10 cellular contexts compared by ENCODE assay signal in genomic region chr12:92702754-92703679, GRCh38. TPM values are rescaled to one million over a fixed set of nuclear protein-coding genes. Genes with fewer than 3 reads are reported as not detected.
DNase-seq lines count a peak whose midpoint lies in the region; ATAC-seq, FAIRE-seq and TF ChIP-seq lines count a peak whose summit lies in the region.
"Had no signal": no experiment of that assay in that cellular context is flagged by ENCODE, and none has a peak within 500 bp of the region (broad histone marks: within the 10 kb centered on the region; RNA-seq: fewer than 3 reads in every experiment).

A gene with protein sequence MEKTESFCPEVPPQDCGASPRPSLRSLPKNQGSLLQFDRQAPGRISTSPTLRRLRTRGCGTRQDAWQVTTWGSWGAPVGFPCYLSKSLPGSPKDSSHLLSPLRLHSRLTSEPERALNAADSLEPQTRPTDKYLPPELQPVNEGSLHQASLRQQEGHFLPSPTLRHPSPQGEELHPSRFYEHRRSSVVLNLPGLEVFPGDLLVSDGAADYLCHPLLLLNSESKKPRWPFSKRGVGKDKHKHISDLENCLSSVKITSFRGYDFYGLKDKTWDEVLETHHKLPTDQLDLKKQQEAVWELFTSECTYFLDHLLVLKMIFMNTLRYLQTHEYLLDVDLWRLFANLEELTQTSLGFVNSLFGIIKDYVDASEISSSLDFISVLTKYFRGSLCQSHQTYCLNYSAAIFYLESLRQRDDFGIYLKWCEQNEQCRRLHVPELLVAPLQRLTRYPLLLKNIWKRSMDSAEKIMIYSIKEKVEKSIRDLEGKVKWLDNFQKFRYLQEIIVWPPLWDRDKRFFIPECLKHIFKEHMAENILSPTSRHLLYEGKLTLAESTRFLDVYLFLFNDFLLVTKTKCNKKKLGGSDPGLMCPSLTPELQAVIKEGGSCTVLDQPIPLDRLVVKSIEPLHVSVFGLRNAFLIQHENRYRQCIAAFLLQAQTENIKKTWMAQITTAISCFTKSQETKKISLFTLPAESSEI (plus strand): TSS chr12:92702989. CDS start chr12:92706632, 3,643 bp downstream.

- no peaks in the 10 kb centered on the region for H3K79me1 ChIP-seq in H1 (ENCODE audit: low read depth, low read length)

- peak; percentile 31 to 36 for ATAC-seq in CD4-positive, CD25-positive, alpha-beta regulatory T cell (ENCODE audit: low read depth in 2 of 2)
- ATAC-seq in GM19328 (IDR thresholded peaks at IDR 0.05; ENCODE audit: unreplicated experiment) (peak; percentile 87), HG03139 (IDR thresholded peaks at IDR 0.05; ENCODE audit: unreplicated experiment) (peak; percentile 87), SK-N-SH treated with all-trans-retinoic acid at 6 μM for 48 hours (no peak)

- H3K4me1 Mint-ChIP-seq in CD4-positive, CD25-positive, alpha-beta regulatory T cell, result peaks cover 0 to 16% (median 6%) of the 10 kb centered on the region in 4 donors
- H3K4me1 Mint-ChIP-seq in activated CD4-positive, alpha-beta T cell treated with anti-CD3 and anti-CD28 coated beads, Interleukin-2, amount 10 ng/mL, durations not matched to agents 7 days and 5 days, result peaks cover 8% of the 10 kb centered on the region

- whole genome bisulfite sequencing in H1 (ENCODE audit: extremely low coverage in 1 of 2, insufficient coverage in 1 of 2, insufficient read length in 1 of 2, insufficient replicate concordance in 2 of 2, low coverage in 1 of 2, low lambda C conversion rate in 2 of 2, missing lambda C conversion rate in 1 of 2), 2 experiments, result 90% methylated on average over 8 of the region's 8 CpGs; no CpG with 5 or more reads in 1 of the 2 experiments
- 77 to 78% methylated on average over 8 of the region's 8 CpGs for WGBS in GM23248 (ENCODE audit: low coverage in 1 of 2, low lambda C conversion rate in 2 of 2, missing lambda C conversion rate in 2 of 2), 2 experiments

- H3K4me1 ChIP-seq in CD4-positive, CD25-positive, alpha-beta regulatory T cell (ENCODE audit: control insufficient read depth, insufficient read depth, low read length, poor library complexity, severe bottlenecking), result no peaks in the 10 kb centered on the region
- H3K4me1 ChIP-seq in H1 (replicated peaks in 1 of 4; ENCODE audit: control insufficient read depth in 3 of 4, insufficient read depth in 4 of 4, low read length in 3 of 4), result peaks cover 0 to 4% (median 1%) of the 10 kb centered on the region in 4 experiments; a peak in 3 of 7 replicates
- H3K4me1 ChIP-seq in GM23248 (ENCODE audit: insufficient read depth), result no peaks in the 10 kb centered on the region

- peak within 1 kb of the TSS in 1 of 3 donors; percentile 14 for H3K27ac Mint-ChIP-seq in CD4-positive, CD25-positive, alpha-beta regulatory T cell
- H3K27ac Mint-ChIP-seq in activated CD4-positive, alpha-beta T cell treated with anti-CD3 and anti-CD28 coated beads, Interleukin-2, amount 10 ng/mL, durations not matched to agents 7 days and 5 days, result no peak within 1 kb of the TSS

- H3K9ac ChIP-seq in H1 (replicated peaks in 1 of 4; ENCODE audit: extremely low read depth in 1 of 4, low read depth in 3 of 4, low read length in 3 of 4) (no peak within 1 kb of the TSS), GM23248 (no peak within 1 kb of the TSS)

- H4K5ac ChIP-seq in H1 (ENCODE audit: insufficient read length, low read depth, low read length), result no peak within 1 kb of the TSS

- no peak within 1 kb of the TSS for H4K8ac ChIP-seq in H1 (ENCODE audit: extremely low read depth, insufficient read depth, low read length)

- no peak within 1 kb of the TSS for H3K18ac ChIP-seq in H1 (ENCODE audit: extremely low read depth, low read length)

- H3K27ac ChIP-seq in CD4-positive, CD25-positive, alpha-beta regulatory T cell (ENCODE audit: insufficient read depth, low read length, poor library complexity, severe bottlenecking), result no peak within 1 kb of the TSS
- H3K27ac ChIP-seq in H1 (ENCODE audit: low read depth, low read length) (no peak within 1 kb of the TSS), GM23248 (no peak within 1 kb of the TSS)

- H3K14ac ChIP-seq in H1 (ENCODE audit: insufficient read length), result no peak within 1 kb of the TSS

- H3F3A ChIP-seq in GM23248 (ENCODE audit: insufficient read depth), result no peaks in the 10 kb centered on the region

- no peaks in the 10 kb centered on the region for H3K27me3 ChIP-seq in CD4-positive, CD25-positive, alpha-beta regulatory T cell (ENCODE audit: control insufficient read depth, insufficient read depth, low read length)
- no peaks in the 10 kb centered on the region for H3K27me3 ChIP-seq in H1 (replicated peaks in 1 of 4; ENCODE audit: control insufficient read depth in 3 of 4, extremely low read depth in 1 of 4, insufficient read depth in 3 of 4, low read length in 3 of 4)
- H3K27me3 ChIP-seq in GM23248 (replicated peaks; ENCODE audit: insufficient read depth), result 0 out of 2 replicates have a peak, but pooled peaks cover 4% of the 10 kb centered on the region

- peak within 1 kb of the TSS; percentile 39 for H3K4me3 ChIP-seq in CD4-positive, CD25-positive, alpha-beta regulatory T cell (ENCODE audit: low read depth, low read length)
- H3K4me3 ChIP-seq in H1 (ENCODE audit: extremely low read depth in 1 of 4, insufficient read depth in 2 of 4, low read depth in 3 of 4, low read length in 4 of 4), result no peak within 1 kb of the TSS
- no peak within 1 kb of the TSS for H3K4me3 ChIP-seq in GM23248

- CTCF ChIA-PET in H1 (lab: Charles Lee; ENCODE audit: partially characterized antibody), result interaction anchor here (0.9 to 3.1 kb wide), 3 partner anchors 12 to 70 kb away, joined by 3 to 12 read pairs (median 5); no protein-coding TSS in a partner anchor
- CTCF ChIA-PET in activated CD4-positive, alpha-beta T cell treated with anti-CD3 and anti-CD28 coated beads, Interleukin-2, amount 10 ng/mL, durations not matched to agents 7 days and 5 days (lab: Charles Lee), result no interaction called here

- H2BK15ac ChIP-seq in H1 (ENCODE audit: low read length), result no peak within 1 kb of the TSS

- no peaks in the 10 kb centered on the region for H3K36me3 Mint-ChIP-seq in CD4-positive, CD25-positive, alpha-beta regulatory T cell
- no peaks in the 10 kb centered on the region for H3K36me3 Mint-ChIP-seq in activated CD4-positive, alpha-beta T cell treated with anti-CD3 and anti-CD28 coated beads, Interleukin-2, amount 10 ng/mL, durations not matched to agents 7 days and 5 days (ENCODE audit: low read depth)

- H2BK5ac ChIP-seq in H1 (ENCODE audit: low read depth, low read length), result no peak within 1 kb of the TSS

- H4K91ac ChIP-seq in H1 (replicated peaks; ENCODE audit: insufficient read length, low read length), result no peak within 1 kb of the TSS

- no peaks in the 10 kb centered on the region for H3K23me2 ChIP-seq in H1 (ENCODE audit: low read depth, low read length)

- H4K20me1 ChIP-seq in H1 (replicated peaks in 1 of 2; ENCODE audit: control insufficient read depth in 1 of 2, insufficient read depth in 2 of 2, low read length in 2 of 2) (no peaks in the 10 kb centered on the region), GM23248 (ENCODE audit: insufficient read depth) (no peaks in the 10 kb centered on the region)

- H2BK20ac ChIP-seq in H1 (ENCODE audit: low read length), result no peak within 1 kb of the TSS

- TF ChIP-seq RAD21 in H1 (IDR thresholded peaks at IDR 0.05 in 1 of 2, conservative IDR thresholded peaks at IDR 0.05 in 1 of 2; ENCODE audit: low read depth in 2 of 2, low read length in 2 of 2), result no peak

- no peaks in the 10 kb centered on the region for H3K36me3 ChIP-seq in CD4-positive, CD25-positive, alpha-beta regulatory T cell (ENCODE audit: control insufficient read depth, insufficient read depth, low read length)
- H3K36me3 ChIP-seq in H1 (ENCODE audit: control insufficient read depth in 2 of 4, insufficient read depth in 4 of 4, low read length in 3 of 4) (no peaks in the 10 kb centered on the region), GM23248 (ENCODE audit: low read depth) (no peaks in the 10 kb centered on the region)

- no peak within 1 kb of the TSS for H2BK120ac ChIP-seq in H1 (replicated peaks; ENCODE audit: low read depth, low read length)

- TF ChIP-seq POLR2A in H1 (IDR thresholded peaks at IDR 0.05; ENCODE audit: control extremely low read depth in 1 of 2, low read depth in 2 of 2, low read length in 2 of 2), result no peak

- H3K23ac ChIP-seq in H1 (ENCODE audit: insufficient read length), result no peak within 1 kb of the TSS

- no peak within 1 kb of the TSS for H2AK5ac ChIP-seq in H1 (ENCODE audit: low read depth, low read length)

- no peak within 1 kb of the TSS for H3K56ac ChIP-seq in H1 (replicated peaks; ENCODE audit: insufficient read length, low read depth, low read length)

- peak within 1 kb of the TSS; percentile 1 to 58 (median 18) for H3K4me3 Mint-ChIP-seq in CD4-positive, CD25-positive, alpha-beta regulatory T cell
- no peak within 1 kb of the TSS for H3K4me3 Mint-ChIP-seq in activated CD4-positive, alpha-beta T cell treated with anti-CD3 and anti-CD28 coated beads, Interleukin-2, amount 10 ng/mL, durations not matched to agents 7 days and 5 days

- no peaks in the 10 kb centered on the region for H3K9me3 ChIP-seq in CD4-positive, CD25-positive, alpha-beta regulatory T cell (ENCODE audit: control insufficient read depth in 2 of 2, low read length in 2 of 2)
- H3K9me3 ChIP-seq in H1 (ENCODE audit: insufficient read depth in 2 of 2, low read depth in 1 of 2, low read length in 1 of 2) (peaks cover 2 to 5% of the 10 kb centered on the region in 2 experiments; a peak in 1 of 4 replicates), GM23248 (ENCODE audit: low read depth) (no peaks in the 10 kb centered on the region)

- in situ Hi-C loops in GM23248 (cut with MboI), result no loop called here

- no peak within 1 kb of the TSS for H3K4ac ChIP-seq in H1 (replicated peaks; ENCODE audit: insufficient read length, low read depth, low read length)

- no peak for TF ChIP-seq EP300 in H1 (IDR thresholded peaks at IDR 0.05; ENCODE audit: borderline replicate concordance in 1 of 2, low read depth in 2 of 2, low read length in 2 of 2)

- POLR2A ChIA-PET in H1 (lab: Charles Lee; ENCODE audit: partially characterized antibody), result no interaction called here
- POLR2A ChIA-PET in activated CD4-positive, alpha-beta T cell treated with anti-CD3 and anti-CD28 coated beads, Interleukin-2, amount 10 ng/mL, durations not matched to agents 7 days and 5 days (lab: Charles Lee), result no interaction called here

- H3K79me2 ChIP-seq in H1 (ENCODE audit: control insufficient read depth in 1 of 2, insufficient read depth in 2 of 2, low read length in 2 of 2) (no peaks in the 10 kb centered on the region), GM23248 (ENCODE audit: insufficient read depth) (no peaks in the 10 kb centered on the region)

- no peaks in the 10 kb centered on the region for H3K27me3 Mint-ChIP-seq in CD4-positive, CD25-positive, alpha-beta regulatory T cell
- H3K27me3 Mint-ChIP-seq in activated CD4-positive, alpha-beta T cell treated with anti-CD3 and anti-CD28 coated beads, Interleukin-2, amount 10 ng/mL, durations not matched to agents 7 days and 5 days, result no peaks in the 10 kb centered on the region

- no peak within 1 kb of the TSS for H2BK12ac ChIP-seq in H1 (ENCODE audit: low read depth, low read length)

- no peak for TF ChIP-seq CTCF in H1 (IDR thresholded peaks at IDR 0.05; ENCODE audit: control extremely low read depth in 1 of 3, insufficient read depth in 1 of 3, low read depth in 1 of 3, low read length in 3 of 3)

- H3K9me3 Mint-ChIP-seq in CD4-positive, CD25-positive, alpha-beta regulatory T cell, result peaks cover 0 to 4% (median 0%) of the 10 kb centered on the region in 7 donors
- peaks cover 6% of the 10 kb centered on the region for H3K9me3 Mint-ChIP-seq in activated CD4-positive, alpha-beta T cell treated with anti-CD3 and anti-CD28 coated beads, Interleukin-2, amount 10 ng/mL, durations not matched to agents 7 days and 5 days

- FAIRE-seq in H1 (lab: Jason Lieb, UNC), result no peak

- H2AFZ ChIP-seq in H1 (ENCODE audit: low read length) (0 out of 2 replicates have a peak within 1 kb of the TSS, but pooled peaks have one; percentile 77), GM23248 (no peak within 1 kb of the TSS)

- no peaks in the 10 kb centered on the region for H3K9me2 ChIP-seq in GM23248 (ENCODE audit: insufficient read depth)

- H3K4me2 ChIP-seq in H1 (ENCODE audit: insufficient read depth in 1 of 2, low read depth in 2 of 2, low read length in 2 of 2) (no peak within 1 kb of the TSS), GM23248 (ENCODE audit: unreplicated experiment) (no peak within 1 kb of the TSS)

- DNase-seq in CD4-positive, CD25-positive, alpha-beta regulatory T cell, result peak in 1 of 3 donors; percentile 41
- no peak for DNase-seq in H1 (ENCODE audit: low read depth in 1 of 2, low spot score in 2 of 2)
- no peak for DNase-seq in activated CD4-positive, alpha-beta T cell treated with anti-CD3 and anti-CD28 coated beads, Interleukin-2, amount 10 ng/mL, durations not matched to agents 7 days and 5 days
- DNase-seq in GM23248, result no peak
- no peak for DNase-seq in putamen (ENCODE audit: low spot score)

RNA-seq across cellular contexts. Expression of the gene that starts here (rescaled TPM):
- total RNA-seq in CD4-positive, CD25-positive, alpha-beta regulatory T cell, result 0.89 TPM
- under 1 TPM; 0.05 to 0.46 (median 0.12) TPM for polyA plus RNA-seq in CD4-positive, CD25-positive, alpha-beta regulatory T cell
- total RNA-seq in H1 (2021; fragmentation: NEBNext Ultra II Directional; extraction: Animal tissue kit (Norgen Biotek cat#: 25700)), result not detected in 2 replicates
- polyA plus RNA-seq in H1 (2011; rRNA removed), result not detected in 2 replicates
- not detected for polyA plus RNA-seq in H1 (2011; cell fraction: cytosol; rRNA removed)
- polyA plus RNA-seq in H1 (2011; cell fraction: nucleus; rRNA removed), result not detected
- not detected in 4 replicates for polyA plus RNA-seq in H1 (2012, experiment 1 of 2)
- polyA plus RNA-seq in H1 (2012, experiment 2 of 2), result not detected
- polyA plus RNA-seq in H1 (2013, experiment 1 of 2), result 0.02 TPM
- polyA plus RNA-seq in H1 (2013, experiment 2 of 2), result 0.06 TPM
- not detected in 2 replicates for polyA minus RNA-seq in H1 (2011; rRNA and poly(A)+ RNA removed)
- polyA minus RNA-seq in H1 (2011; cell fraction: cytosol; rRNA and poly(A)+ RNA removed), result not detected
- not detected for polyA minus RNA-seq in H1 (2011; cell fraction: nucleus; rRNA and poly(A)+ RNA removed)
- total RNA-seq in activated CD4-positive, alpha-beta T cell treated with anti-CD3 and anti-CD28 coated beads, Interleukin-2, amount 10 ng/mL, durations not matched to agents 7 days and 5 days, result not detected
- not detected in 2 replicates for total RNA-seq in GM23248 (2014; rRNA removed; shearing (Covaris generic))
- not detected in 2 replicates for polyA plus RNA-seq in GM23248 (2016; fragmentation: Nextera tagmentation; extraction: Ambion mirVana)
- total RNA-seq: Daoy; T-helper 1 cell treated with Interleukin-12 subunit alpha and Interleukin-12 subunit beta and Interleukin-4 antibody, amounts not matched to agents 30 ng/mL and 1 ng/mL, for 36 hours had no signal

Comparison
In these comparisons a context has a peak if more than half of its experiments do, and no peak if none do; other contexts are left out.
1. Peak in ATAC-seq and H3K4me3 ChIP-seq in CD4-positive, CD25-positive, alpha-beta regulatory T cell; RNA of the gene not detected or under 1 TPM.